ENCODE assay signal across 8 cellular contexts in genomic region chr10:46635364-46635959, GRCh38. TPM values are rescaled to one million over a fixed set of nuclear protein-coding genes. Genes with fewer than 3 reads are reported as not detected.
DNase-seq lines count a peak whose midpoint lies in the region; ATAC-seq and TF ChIP-seq lines count a peak whose summit lies in the region.
"Not testable (repeated sequence)": the region's sequence is repeated elsewhere in the genome, so short reads cannot be mapped to it uniquely, and the experiment has no call there.

No MANE protein-coding gene starts in this region.

- not testable (repeated sequence) for H3K4me1 ChIP-seq in BLaER1; Loucy (ENCODE audit: insufficient read depth, low read length, poor library complexity, severe bottlenecking); left lung; sigmoid colon

- H3K9me2 ChIP-seq in Loucy (replicated peaks; ENCODE audit: low read depth, low read length), result not testable (repeated sequence)

- H3K9me3 ChIP-seq in BLaER1; Loucy (ENCODE audit: insufficient read depth, low read depth, low read length); left lung; sigmoid colon: not testable (repeated sequence)

- not testable (repeated sequence) for H2AFZ ChIP-seq in Loucy (ENCODE audit: low read length)

- peak overlapping the region; percentile 60 for H3K4me3 Mint-ChIP-seq in activated CD8-positive, alpha-beta memory T cell treated with anti-CD3 and anti-CD28 coated beads, Interleukin-2, amount 10 ng/mL, durations not matched to agents 7 days and 5 days
- H3K4me3 Mint-ChIP-seq in dendritic cell treated with granulocyte-macrophage colony-stimulating factor and Interleukin-4, amounts not matched to agents 40 ng/mL and 50 ng/mL, for 4 days, result peak overlapping the region; percentile 42

- not testable (repeated sequence) for H3K4me2 ChIP-seq in BLaER1; Loucy (ENCODE audit: low read depth, low read length, poor library complexity, severe bottlenecking)

- not testable (repeated sequence) for H3K27me3 Mint-ChIP-seq in activated CD8-positive, alpha-beta memory T cell treated with anti-CD3 and anti-CD28 coated beads, Interleukin-2, amount 10 ng/mL, durations not matched to agents 7 days and 5 days; dendritic cell treated with granulocyte-macrophage colony-stimulating factor and Interleukin-4, amounts not matched to agents 40 ng/mL and 50 ng/mL, for 4 days

- H3K4me1 Mint-ChIP-seq in activated CD8-positive, alpha-beta memory T cell treated with anti-CD3 and anti-CD28 coated beads, Interleukin-2, amount 10 ng/mL, durations not matched to agents 7 days and 5 days; dendritic cell treated with granulocyte-macrophage colony-stimulating factor and Interleukin-4, amounts not matched to agents 40 ng/mL and 50 ng/mL, for 4 days (ENCODE audit: low read depth): not testable (repeated sequence)

- not testable (repeated sequence) for H3K36me3 ChIP-seq in BLaER1; Loucy (ENCODE audit: insufficient read depth, low read length); left lung; sigmoid colon

- H3F3A ChIP-seq in Loucy (ENCODE audit: low read depth), result not testable (repeated sequence)

- H3K27me3 ChIP-seq in BLaER1; Loucy (ENCODE audit: insufficient read depth, low read length, poor library complexity, severe bottlenecking); left lung; sigmoid colon: not testable (repeated sequence)

- ATAC-seq in GM19463 (IDR thresholded peaks at IDR 0.05; ENCODE audit: unreplicated experiment) (peak; percentile 92), HG02870 (IDR thresholded peaks at IDR 0.05; ENCODE audit: unreplicated experiment) (peak; percentile 83), left lung (peak; percentile 97)
- peak; percentile 95 for ATAC-seq in activated CD8-positive, alpha-beta memory T cell treated with anti-CD3 and anti-CD28 coated beads, Interleukin-2, amount 10 ng/mL, durations not matched to agents 7 days and 5 days

- H3K9me3 Mint-ChIP-seq in activated CD8-positive, alpha-beta memory T cell treated with anti-CD3 and anti-CD28 coated beads, Interleukin-2, amount 10 ng/mL, durations not matched to agents 7 days and 5 days (ENCODE audit: low read depth); dendritic cell treated with granulocyte-macrophage colony-stimulating factor and Interleukin-4, amounts not matched to agents 40 ng/mL and 50 ng/mL, for 4 days: not testable (repeated sequence)

- TF ChIP-seq CTCF in Loucy (conservative IDR thresholded peaks at IDR 0.05; ENCODE audit: low read length); left lung (IDR thresholded peaks at IDR 0.05); sigmoid colon (IDR thresholded peaks at IDR 0.05): not testable (repeated sequence)

- 0 to 1% methylated on average over 7 of the region's 63 CpGs for WGBS in sigmoid colon, 2 donors

- CTCF ChIA-PET in activated CD8-positive, alpha-beta memory T cell treated with anti-CD3 and anti-CD28 coated beads, Interleukin-2, amount 10 ng/mL, durations not matched to agents 7 days and 5 days (lab: Charles Lee), result not testable (repeated sequence)

- H3K9ac ChIP-seq in BLaER1; Loucy (ENCODE audit: low read depth, low read length, poor library complexity, severe bottlenecking): not testable (repeated sequence)

- peak overlapping the region; percentile 56 for H3K27ac Mint-ChIP-seq in activated CD8-positive, alpha-beta memory T cell treated with anti-CD3 and anti-CD28 coated beads, Interleukin-2, amount 10 ng/mL, durations not matched to agents 7 days and 5 days
- not testable (repeated sequence) for H3K27ac Mint-ChIP-seq in dendritic cell treated with granulocyte-macrophage colony-stimulating factor and Interleukin-4, amounts not matched to agents 40 ng/mL and 50 ng/mL, for 4 days

- H4K20me1 ChIP-seq in BLaER1; Loucy (ENCODE audit: insufficient read depth, low read length, poor library complexity, severe bottlenecking): not testable (repeated sequence)

- intact Hi-C loops in dendritic cell treated with granulocyte-macrophage colony-stimulating factor and Interleukin-4, amounts not matched to agents 40 ng/mL and 50 ng/mL, for 4 days (cut with micrococcal nuclease); left lung (cut with DNase I); sigmoid colon (cut with DNase I): not testable (repeated sequence)

- not testable (repeated sequence) for TF ChIP-seq EP300 in sigmoid colon (IDR thresholded peaks at IDR 0.05)

- not testable (repeated sequence) for H3K36me3 Mint-ChIP-seq in activated CD8-positive, alpha-beta memory T cell treated with anti-CD3 and anti-CD28 coated beads, Interleukin-2, amount 10 ng/mL, durations not matched to agents 7 days and 5 days; dendritic cell treated with granulocyte-macrophage colony-stimulating factor and Interleukin-4, amounts not matched to agents 40 ng/mL and 50 ng/mL, for 4 days (ENCODE audit: low read depth)

- H3K4me3 ChIP-seq in BLaER1 (peak overlapping the region; percentile 55), Loucy (ENCODE audit: low read length, poor library complexity, severe bottlenecking) (peak overlapping the region; percentile 56), sigmoid colon (peak overlapping the region in 3 of 4 donors; percentile 37 to 38 (median 38))
- H3K4me3 ChIP-seq in left lung, result not testable (repeated sequence)

- not testable (repeated sequence) for H3K79me2 ChIP-seq in Loucy (ENCODE audit: insufficient read depth, low read length)

- TF ChIP-seq POLR2A in sigmoid colon (IDR thresholded peaks at IDR 0.05), result not testable (repeated sequence)

- not testable (repeated sequence) for DNase-seq in activated CD8-positive, alpha-beta memory T cell treated with anti-CD3 and anti-CD28 coated beads, Interleukin-2, amount 10 ng/mL, durations not matched to agents 7 days and 5 days; left lung; sigmoid colon

- H3K27ac ChIP-seq in BLaER1, left lung: not testable (repeated sequence)
- H3K27ac ChIP-seq in sigmoid colon, result peak overlapping the region; percentile 62 to 73 (median 68)

RNA-seq across cellular contexts. Expression of gene SYT15, which starts 56.5 kb away (rescaled TPM):
- 1 to 10 TPM in 1 of 2 experiments, under 1 TPM in 1; 0.33 to 1.5 TPM for total RNA-seq in activated CD8-positive, alpha-beta memory T cell treated with anti-CD3 and anti-CD28 coated beads, Interleukin-2, amount 10 ng/mL, durations not matched to agents 7 days and 5 days
- 10 to 100 TPM; 20.1 to 30.9 TPM for total RNA-seq in left lung
- 1 to 10 TPM in 2 of 4 donors, under 1 TPM in 2; 0.81 to 1.4 (median 1.0) TPM for total RNA-seq in sigmoid colon
- 1 to 10 TPM; 1.2 to 1.7 (median 1.2) TPM for polyA plus RNA-seq in sigmoid colon

Comparison
In these comparisons a context has a peak if more than half of its experiments do, and no peak if none do; other contexts are left out.
1. RNA of gene SYT15, which starts 56.5 kb away (total RNA-seq): 20.1 to 30.9 TPM in left lung; 0.33 to 1.5 TPM in activated CD8-positive, alpha-beta memory T cell treated with anti-CD3 and anti-CD28 coated beads, Interleukin-2, amount 10 ng/mL, durations not matched to agents 7 days and 5 days and 0.81 to 1.4 TPM in sigmoid colon; every median in the first group is over 4 times any median in the second.
2. Peak in every context shown above with its lines, with median percentiles within 50 percentile points of each other: ATAC-seq.